ENCODE assay signal across 8 cellular contexts in genomic region chr1:9874959-9875635, GRCh38. TPM values are rescaled to one million over a fixed set of nuclear protein-coding genes. Genes with fewer than 3 reads are reported as not detected.
A peak's percentile ranks its signal among the peaks of the same experiment; 100 is the strongest.
DNase-seq lines count a peak whose midpoint lies in the region; TF ChIP-seq lines count a peak whose summit lies in the region.

No MANE protein-coding gene starts in this region.

- H3K9me3 ChIP-seq in left ventricle myocardium inferior (replicated peaks) (no peaks in the 10 kb centered on the region), prostate gland (no peaks in the 10 kb centered on the region), vagina (no peaks in the 10 kb centered on the region)

- peaks cover 45% of the 10 kb centered on the region for H3K4me1 ChIP-seq in left ventricle myocardium inferior
- H3K4me1 ChIP-seq in prostate gland (replicated peaks), result peaks cover 2% of the 10 kb centered on the region
- peaks cover 38% of the 10 kb centered on the region for H3K4me1 ChIP-seq in vagina

- TF ChIP-seq POLR2A in prostate gland (IDR thresholded peaks at IDR 0.05) (no peak), vagina (IDR thresholded peaks at IDR 0.05) (no peak)

- TF ChIP-seq CTCF in left ventricle myocardium inferior (IDR thresholded peaks at IDR 0.05; ENCODE audit: borderline replicate concordance), result peak; percentile 95
- TF ChIP-seq CTCF in prostate gland (IDR thresholded peaks at IDR 0.05), result peak; percentile 91 to 94 (median 92)
- TF ChIP-seq CTCF in vagina (IDR thresholded peaks at IDR 0.05), result peak; percentile 86 to 93 (median 88)

- H3K4me3 ChIP-seq in left ventricle myocardium inferior, result peak overlapping the region; percentile 39
- no peak overlapping the region for H3K4me3 ChIP-seq in prostate gland
- peak overlapping the region in 1 of 2 donors; percentile 18 for H3K4me3 ChIP-seq in vagina

- DNase-seq in SHP77 (lab: John Stamatoyannopoulos, UW) (peak; percentile 26 to 65), SHP77 treated with DMSO at 0.1 percent for 48 hours (lab: John Stamatoyannopoulos, UW) (no peak), MV-4-11 (lab: John Stamatoyannopoulos, UW) (peak; percentile 39), T follicular helper cell (ENCODE audit: low read depth) (peak; percentile 58), amniotic epithelial cell (ENCODE audit: low read depth) (peak; percentile 54), left ventricle myocardium inferior (peak; percentile 67), prostate gland (ENCODE audit: low spot score) (peak; percentile 56), vagina (ENCODE audit: extremely low spot score in 2 of 2) (no peak)

- H3K27me3 ChIP-seq in left ventricle myocardium inferior (ENCODE audit: low read depth), result no peaks in the 10 kb centered on the region
- H3K27me3 ChIP-seq in prostate gland (replicated peaks; ENCODE audit: insufficient read depth), result no peaks in the 10 kb centered on the region
- no peaks in the 10 kb centered on the region for H3K27me3 ChIP-seq in vagina

- intact Hi-C loops in left ventricle myocardium inferior (cut with micrococcal nuclease), result loop anchor here (10.0 kb wide), 1 partner anchor 70 kb away; the partner anchor contains the start of genes LZIC and NMNAT1
- intact Hi-C loops in prostate gland (cut with DNase I), result loop anchor here (2.0 to 10.0 kb wide), 4 partner anchors 67 to 460 kb away; partner anchors contain the start of genes LZIC, NMNAT1 and UBE4B
- intact Hi-C loops in vagina (cut with DNase I), result loop anchor here (10.0 kb wide), 1 partner anchor 60 kb away; no protein-coding TSS in a partner anchor

- 36% methylated on average over 25 of the region's 25 CpGs for WGBS in prostate gland

- H3K36me3 ChIP-seq in left ventricle myocardium inferior (peaks cover 19% of the 10 kb centered on the region), prostate gland (no peaks in the 10 kb centered on the region), vagina (peaks cover 0 to 7% of the 10 kb centered on the region in 2 donors)

- peak overlapping the region; percentile 83 for H3K27ac ChIP-seq in left ventricle myocardium inferior (replicated peaks)
- peak overlapping the region; percentile 18 to 57 for H3K27ac ChIP-seq in prostate gland
- H3K27ac ChIP-seq in vagina, result peak overlapping the region; percentile 8

RNA-seq across cellular contexts. Expression of gene CTNNBIP1, which starts 35.0 kb away (rescaled TPM):
- total RNA-seq in left ventricle myocardium inferior (42.6 TPM), prostate gland (100 to 1,000 TPM in 1 of 2 donors, 10 to 100 TPM in 1; 56.9 to 101 TPM), vagina (44.7 TPM)

RNA-seq across cellular contexts. Expression of gene CLSTN1, which starts 51.3 kb away (rescaled TPM):
- total RNA-seq in left ventricle myocardium inferior (63.5 TPM), prostate gland (100 to 1,000 TPM; 133 to 230 TPM), vagina (96.5 TPM)

Comparison
In these comparisons a context has a peak if more than half of its experiments do, and no peak if none do; other contexts are left out.
1. DNase-seq: peak in SHP77 (2 of 2), MV-4-11 (single experiment), T follicular helper cell (single experiment), amniotic epithelial cell (single experiment), left ventricle myocardium inferior (single experiment) and prostate gland (single experiment); none in SHP77 treated with DMSO at 0.1 percent for 48 hours (single experiment) and vagina (0 of 2).
2. H3K27ac ChIP-seq: peak in every context shown above with its lines; median percentile 83 in left ventricle myocardium inferior; 38 in prostate gland; 8 in vagina.
3. Peak in every context shown above with its lines, with median percentiles within 50 percentile points of each other: CTCF ChIP-seq.